27 cellular contexts compared by ENCODE assay signal in the genomic region with DNA sequence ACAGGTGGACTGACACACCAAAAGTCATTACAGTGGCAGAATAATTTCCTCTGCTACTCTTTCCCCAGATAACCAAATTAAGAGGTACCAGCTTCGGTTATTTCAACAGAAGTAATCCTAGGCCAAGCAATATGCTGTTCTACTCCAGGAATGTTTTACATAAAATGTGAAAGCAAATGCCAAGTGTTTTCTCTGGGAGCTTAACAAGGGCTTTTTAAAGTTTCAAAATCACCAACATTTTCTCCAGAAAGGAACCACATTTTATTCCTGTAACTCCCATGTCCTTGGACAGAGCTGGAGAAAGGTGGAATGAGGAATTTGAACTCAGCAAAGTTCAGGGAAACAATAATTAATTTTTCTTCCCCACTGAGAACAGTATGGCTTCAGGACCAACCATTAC. TPM values are rescaled to one million over a fixed set of nuclear protein-coding genes. Genes with fewer than 3 reads are reported as not detected.
DNase-seq lines count a peak whose midpoint lies in the region; ATAC-seq, FAIRE-seq and TF ChIP-seq lines count a peak whose summit lies in the region.
"Had no signal": no experiment of that assay in that cellular context is flagged by ENCODE, and none has a peak within 500 bp of the region (broad histone marks: within the 10 kb centered on the region; RNA-seq: fewer than 3 reads in every experiment).

No MANE protein-coding gene starts in this region.

- H3K27ac Mint-ChIP-seq in astrocyte (ENCODE audit: unreplicated experiment), result peak overlapping the region; percentile 31
- H3K27ac Mint-ChIP-seq: activated naive CD8-positive, alpha-beta T cell treated with anti-CD3 and anti-CD28 coated beads for 36 hours; CD4-positive, alpha-beta T cell; memory B cell had no signal

- no peak overlapping the region for H3K4me3 Mint-ChIP-seq in astrocyte (ENCODE audit: unreplicated experiment)
- H3K4me3 Mint-ChIP-seq: activated naive CD8-positive, alpha-beta T cell treated with anti-CD3 and anti-CD28 coated beads for 36 hours; CD4-positive, alpha-beta T cell; memory B cell had no signal

- H3K27me3 ChIP-seq in astrocyte (ENCODE audit: insufficient read depth, low read length) (no peaks in the 10 kb centered on the region), left lung (no peaks in the 10 kb centered on the region), stomach (no peaks in the 10 kb centered on the region), upper lobe of left lung (no peaks in the 10 kb centered on the region)
- H3K27me3 ChIP-seq: body of pancreas, heart right ventricle had no signal

- peaks cover 71% of the 10 kb centered on the region for H3K4me1 Mint-ChIP-seq in astrocyte (ENCODE audit: low read depth, unreplicated experiment)
- H3K4me1 Mint-ChIP-seq: activated naive CD8-positive, alpha-beta T cell treated with anti-CD3 and anti-CD28 coated beads for 36 hours; memory B cell had no signal

- TF ChIP-seq POLR2A in stomach (IDR thresholded peaks at IDR 0.05) (no peak), upper lobe of left lung (IDR thresholded peaks at IDR 0.05) (no peak)

- H3K79me2 ChIP-seq in astrocyte (ENCODE audit: insufficient read depth, low read length), result peaks cover 68% of the 10 kb centered on the region

- DNase-seq in EH (ENCODE audit: low read depth), result peak; percentile 50
- DNase-seq in astrocyte (ENCODE audit: low read depth), result no peak
- DNase-seq in left lung, result no peak
- no peak for DNase-seq in stomach
- no peak for DNase-seq in NCI-H1694 treated with DMSO at 0.1 percent for 48 hours (lab: John Stamatoyannopoulos, UW)
- DNase-seq in upper lobe of left lung, result no peak
- no peak for DNase-seq in hippocampal formation (lab: John Stamatoyannopoulos, UW)
- DNase-seq in AML-193 (lab: John Stamatoyannopoulos, UW), result no peak
- DNase-seq: activated naive CD8-positive, alpha-beta T cell treated with anti-CD3 and anti-CD28 coated beads for 36 hours; activated T-cell treated with anti-CD3 and anti-CD28 coated beads for 4 hours; body of pancreas; CD4-positive, alpha-beta T cell; cerebellar nuclear complex; EL; foreskin fibroblast; GOT3; heart right ventricle; left cardiac atrium; NCI-H1048; NCI-H1930; NK-92 treated with Interleukin-12 subunit alpha and Interleukin-12 subunit beta, amount 100 ng/mL, for 24 hours; nucleus accumbens; PC-3 had no signal

- H3K27me3 Mint-ChIP-seq in astrocyte (ENCODE audit: low read depth, unreplicated experiment), result no peaks in the 10 kb centered on the region
- H3K27me3 Mint-ChIP-seq: activated naive CD8-positive, alpha-beta T cell treated with anti-CD3 and anti-CD28 coated beads for 36 hours; CD4-positive, alpha-beta T cell had no signal

- H3K9me3 ChIP-seq in astrocyte (ENCODE audit: insufficient read depth, low read depth, low read length) (no peaks in the 10 kb centered on the region), left lung (no peaks in the 10 kb centered on the region), stomach (no peaks in the 10 kb centered on the region), upper lobe of left lung (no peaks in the 10 kb centered on the region)
- H3K9me3 ChIP-seq: body of pancreas, heart right ventricle had no signal

- H3K4me2 ChIP-seq in astrocyte (ENCODE audit: low read length), result no peak overlapping the region

- peak; percentile 32 for ATAC-seq in left lung
- ATAC-seq in upper lobe of left lung (ENCODE audit: low FRiP score in 2 of 2), result no peak
- ATAC-seq: body of pancreas, heart right ventricle, left cardiac atrium, PC-3, Right ventricle myocardium inferior had no signal

- intact Hi-C loops in left lung (cut with DNase I) (no loop called here), stomach (cut with DNase I; ENCODE audit: low total_unique reads) (no loop called here)

- no peak for FAIRE-seq in astrocyte (lab: Jason Lieb, UNC)
- FAIRE-seq: endothelial cell of umbilical vein, GM12892 had no signal

- no peak overlapping the region for H3K9ac ChIP-seq in astrocyte (ENCODE audit: low read length)

- H3K27ac ChIP-seq in astrocyte (ENCODE audit: low read depth, low read length), result peak overlapping the region; percentile 13
- peak overlapping the region; percentile 37 to 49 for H3K27ac ChIP-seq in left lung
- peak overlapping the region in 3 of 5 donors; percentile 11 to 65 (median 25) for H3K27ac ChIP-seq in stomach
- peak overlapping the region in 2 of 4 donors; percentile 2 to 32 for H3K27ac ChIP-seq in upper lobe of left lung
- H3K27ac ChIP-seq: heart right ventricle had no signal

- H3K4me3 ChIP-seq in astrocyte (ENCODE audit: insufficient read depth, low read depth, low read length) (no peak overlapping the region), left lung (no peak overlapping the region), stomach (no peak overlapping the region), upper lobe of left lung (no peak overlapping the region)
- H3K4me3 ChIP-seq: body of pancreas, heart right ventricle had no signal

- H2AFZ ChIP-seq in astrocyte (ENCODE audit: low read depth, low read length), result no peak overlapping the region

- WGBS in stomach, 5 donors, result 48 to 74% (median 67%) methylated on average over 1 of the region's 1 CpG
- 50 to 64% methylated on average over 1 of the region's 1 CpG for WGBS in upper lobe of left lung, 2 donors

- H3K36me3 Mint-ChIP-seq in astrocyte (ENCODE audit: low read depth, unreplicated experiment), result peaks cover 30% of the 10 kb centered on the region
- H3K36me3 Mint-ChIP-seq: memory B cell had no signal

- H3K36me3 ChIP-seq in astrocyte (ENCODE audit: insufficient read depth, low read length), result peaks cover 80% of the 10 kb centered on the region
- H3K36me3 ChIP-seq in left lung, result peaks cover 0 to 66% of the 10 kb centered on the region in 2 donors
- H3K36me3 ChIP-seq in stomach, result peaks cover 25 to 84% (median 72%) of the 10 kb centered on the region in 4 donors
- peaks cover 0 to 74% (median 22%) of the 10 kb centered on the region in 4 donors for H3K36me3 ChIP-seq in upper lobe of left lung

- no peak for TF ChIP-seq CTCF in astrocyte (IDR thresholded peaks at IDR 0.05; ENCODE audit: insufficient read depth, low read depth, low read length)
- no peak for TF ChIP-seq CTCF in left lung (IDR thresholded peaks at IDR 0.05)
- no peak for TF ChIP-seq CTCF in stomach (IDR thresholded peaks at IDR 0.05)
- TF ChIP-seq CTCF in upper lobe of left lung (IDR thresholded peaks at IDR 0.05), result no peak

- H3K4me1 ChIP-seq in astrocyte (ENCODE audit: insufficient read depth, low read length) (peaks cover 31% of the 10 kb centered on the region), left lung (peaks cover 9 to 15% of the 10 kb centered on the region in 2 donors), stomach (peaks cover 0 to 71% (median 46%) of the 10 kb centered on the region in 4 donors), upper lobe of left lung (peaks cover 14 to 22% (median 18%) of the 10 kb centered on the region in 4 donors)
- H3K4me1 ChIP-seq: body of pancreas had no signal

- peaks cover 75% of the 10 kb centered on the region for H4K20me1 ChIP-seq in astrocyte (ENCODE audit: insufficient read depth, low read length)

- H3K9me3 Mint-ChIP-seq in astrocyte (ENCODE audit: unreplicated experiment), result no peaks in the 10 kb centered on the region
- H3K9me3 Mint-ChIP-seq: activated naive CD8-positive, alpha-beta T cell treated with anti-CD3 and anti-CD28 coated beads for 36 hours; CD4-positive, alpha-beta T cell; memory B cell had no signal

- TF ChIP-seq EP300 in stomach (IDR thresholded peaks at IDR 0.05) (no peak), upper lobe of left lung (IDR thresholded peaks at IDR 0.05) (no peak)

RNA-seq across cellular contexts. Expression of a gene that starts 27.2 kb away (rescaled TPM):
- total RNA-seq in astrocyte (515 and 538 TPM in 2 replicates), left lung (100 to 1,000 TPM; 239 to 290 TPM), stomach (100 to 1,000 TPM in 4 of 5 donors, 10 to 100 TPM in 1; 86.9 to 353 (median 220) TPM), upper lobe of left lung (100 to 1,000 TPM in 5 of 6 donors, 10 to 100 TPM in 1; 60.8 to 209 (median 166) TPM)
- 100 to 1,000 TPM in 1 of 3 donors, 10 to 100 TPM in 2; 70.0 to 129 (median 93.0) TPM for polyA plus RNA-seq in stomach
